In genomic region chr5:109411175-109411514, GRCh38 we compare ENCODE assay signal across 8 cellular contexts. TPM values are rescaled to one million over a fixed set of nuclear protein-coding genes. Genes with fewer than 3 reads are reported as not detected.
A peak's percentile ranks its signal among the peaks of the same experiment; 100 is the strongest.
DNase-seq lines count a peak whose midpoint lies in the region; ATAC-seq and TF ChIP-seq lines count a peak whose summit lies in the region.

No MANE protein-coding gene starts in this region.

- H3K27ac ChIP-seq in ascending aorta (peak overlapping the region; percentile 98), right lobe of liver (peak overlapping the region; percentile 96 to 98 (median 97)), thyroid gland (peak overlapping the region; percentile 97 to 100 (median 98))

- TF ChIP-seq POLR2A in right lobe of liver (IDR thresholded peaks at IDR 0.05) (no peak), thyroid gland (IDR thresholded peaks at IDR 0.05) (no peak)

- peaks cover 19% of the 10 kb centered on the region for H3K9me3 Mint-ChIP-seq in activated T-cell treated with anti-CD3 and anti-CD28 coated beads, Interleukin-2, amount 50 U/mL, for 24 hours

- H3K4me1 ChIP-seq in ascending aorta, result peaks cover 2 to 22% of the 10 kb centered on the region in 2 donors
- H3K4me1 ChIP-seq in right lobe of liver, result peaks cover 0 to 52% (median 3%) of the 10 kb centered on the region in 4 donors
- H3K4me1 ChIP-seq in thyroid gland, result peaks cover 10 to 12% of the 10 kb centered on the region in 2 donors

- peaks cover 19% of the 10 kb centered on the region for H3K36me3 Mint-ChIP-seq in activated T-cell treated with anti-CD3 and anti-CD28 coated beads, Interleukin-2, amount 50 U/mL, for 24 hours (ENCODE audit: low read depth)

- H3K9me3 ChIP-seq in ascending aorta (peaks cover 0 to under 1% of the 10 kb centered on the region in 2 donors), right lobe of liver (no peaks in the 10 kb centered on the region), thyroid gland (no peaks in the 10 kb centered on the region)

- no peaks in the 10 kb centered on the region for H3K27me3 Mint-ChIP-seq in activated T-cell treated with anti-CD3 and anti-CD28 coated beads, Interleukin-2, amount 50 U/mL, for 24 hours

- peaks cover 40% of the 10 kb centered on the region for H3K4me1 Mint-ChIP-seq in activated T-cell treated with anti-CD3 and anti-CD28 coated beads, Interleukin-2, amount 50 U/mL, for 24 hours (ENCODE audit: low read depth)

- no peak for ATAC-seq in right lobe of liver
- no peak for ATAC-seq in HG03378 (IDR thresholded peaks at IDR 0.05; ENCODE audit: unreplicated experiment)
- no peak for ATAC-seq in GM21390 (IDR thresholded peaks at IDR 0.05; ENCODE audit: unreplicated experiment)

- H3K4me3 Mint-ChIP-seq in activated T-cell treated with anti-CD3 and anti-CD28 coated beads, Interleukin-2, amount 50 U/mL, for 24 hours, result peak overlapping the region; percentile 97

- H3K27me3 ChIP-seq in ascending aorta (no peaks in the 10 kb centered on the region), right lobe of liver (no peaks in the 10 kb centered on the region), thyroid gland (no peaks in the 10 kb centered on the region)

- peak overlapping the region; percentile 48 to 68 for H3K4me3 ChIP-seq in ascending aorta
- peak overlapping the region; percentile 49 to 89 (median 85) for H3K4me3 ChIP-seq in right lobe of liver
- peak overlapping the region in 2 of 3 donors; percentile 44 to 45 for H3K4me3 ChIP-seq in thyroid gland (replicated peaks in 1 of 3)

- H3K36me3 ChIP-seq in ascending aorta (no peaks in the 10 kb centered on the region), right lobe of liver (no peaks in the 10 kb centered on the region), thyroid gland (no peaks in the 10 kb centered on the region)

- peak overlapping the region; percentile 100 for H3K27ac Mint-ChIP-seq in activated T-cell treated with anti-CD3 and anti-CD28 coated beads, Interleukin-2, amount 50 U/mL, for 24 hours

- 9% methylated on average over 2 of the region's 2 CpGs for WGBS in right lobe of liver (ENCODE audit: insufficient coverage, low coverage, low lambda C conversion rate, missing lambda C conversion rate)
- WGBS in thyroid gland, 2 donors, result 22 to 25% methylated on average over 2 of the region's 2 CpGs

- DNase-seq in activated T-cell treated with anti-CD3 and anti-CD28 coated beads, Interleukin-2, amount 50 U/mL, for 24 hours, result no peak
- no peak for DNase-seq in activated T-cell treated with anti-CD3 and anti-CD28 coated beads, Interleukin-2, amount 50 U/mL, for 1 hour
- DNase-seq in ascending aorta (ENCODE audit: low spot score in 2 of 2) (no peak), right lobe of liver (no peak), thyroid gland (no peak)
- DNase-seq in stimulated activated CD4-positive, alpha-beta T cell treated with anti-CD3 and anti-CD28 coated beads, Interleukin-15, amount 100 ng/mL, for 24 hours, result no peak

- TF ChIP-seq CTCF in ascending aorta (IDR thresholded peaks at IDR 0.05), result no peak
- TF ChIP-seq CTCF in right lobe of liver (IDR thresholded peaks at IDR 0.05), result no peak
- no peak for TF ChIP-seq CTCF in thyroid gland (IDR thresholded peaks at IDR 0.05)

- intact Hi-C loops in ascending aorta (cut with DNase I), result loop anchor here (2.0 to 10.0 kb wide), 6 partner anchors 44 to 1029 kb away; partner anchors contain the start of gene FBXL17
- intact Hi-C loops in right lobe of liver (cut with DNase I), result no loop called here
- intact Hi-C loops in thyroid gland (cut with DNase I), result no loop called here

RNA-seq across cellular contexts. Expression of gene PJA2, which starts 1.4 kb away (rescaled TPM):
- 56.1 TPM for total RNA-seq in ascending aorta
- total RNA-seq in right lobe of liver, result 10 to 100 TPM; 34.2 to 47.3 (median 40.8) TPM
- total RNA-seq in thyroid gland, result 100 to 1,000 TPM; 107 to 188 (median 153) TPM
